Comparison of ENCODE assay signal across 8 cellular contexts in the genomic region with DNA sequence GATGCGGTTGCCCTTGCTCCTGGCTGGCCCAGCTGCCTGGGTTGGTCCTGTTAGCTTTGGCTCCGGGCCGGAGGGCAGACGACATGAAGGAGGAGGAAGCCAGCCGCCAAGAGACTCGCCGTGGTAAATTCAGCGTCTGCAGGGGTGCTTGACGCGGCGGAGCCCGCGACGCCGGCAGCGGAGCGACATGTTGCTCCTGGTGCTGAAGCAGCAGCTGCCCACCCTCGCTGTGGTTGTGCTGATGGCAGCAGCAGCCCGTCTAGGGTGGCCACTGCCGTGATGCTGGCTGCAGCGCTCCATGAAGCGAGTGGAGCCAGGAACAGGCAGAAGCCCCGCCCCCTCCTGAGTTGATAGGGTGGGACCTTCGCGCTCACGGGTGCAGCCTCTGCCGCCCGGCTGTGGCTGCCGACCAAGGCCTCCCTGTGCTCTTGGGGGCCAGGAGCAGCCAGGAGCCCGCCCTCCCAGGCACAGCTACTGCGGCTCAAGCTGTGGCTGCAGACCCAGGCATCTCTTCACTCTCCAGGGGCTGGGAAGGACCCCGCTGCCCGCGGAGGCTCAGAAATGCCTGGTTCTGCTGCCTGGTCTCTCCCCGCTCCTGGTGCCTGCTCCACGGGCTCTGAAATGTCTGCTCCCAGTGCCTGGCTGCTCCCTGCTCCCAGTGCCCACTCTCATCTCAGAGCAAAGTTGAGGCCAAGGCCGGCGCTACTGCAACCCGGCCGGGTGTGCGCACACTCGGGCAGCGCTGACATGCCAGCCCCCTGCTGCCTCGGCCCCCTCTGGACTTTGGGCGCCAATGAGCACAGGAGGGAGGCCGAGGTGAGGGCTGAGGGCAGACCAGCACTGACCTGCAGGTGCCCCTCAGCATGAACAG. TPM values are rescaled to one million over a fixed set of nuclear protein-coding genes. Genes with fewer than 3 reads are reported as not detected.
DNase-seq lines count a peak whose midpoint lies in the region; ATAC-seq, FAIRE-seq and TF ChIP-seq lines count a peak whose summit lies in the region.

No MANE protein-coding gene starts in this region.

- no peaks in the 10 kb centered on the region for H4K20me1 ChIP-seq in endothelial cell of umbilical vein (replicated peaks; ENCODE audit: control insufficient read depth, extremely low read depth, insufficient read depth, low read length)

- intact Hi-C loops in endothelial cell of umbilical vein (cut with micrococcal nuclease): loop anchor here (1.0 kb wide), 2 partner anchors 10 to 43 kb away; partner anchors contain the start of gene PGBD2

- DNase-seq in COR-L47 (lab: John Stamatoyannopoulos, UW) (peak; percentile 94), HT-29 (ENCODE audit: low spot score) (peak; percentile 83), NOMO-1 treated with DMSO at 0.1 percent for 48 hours (lab: John Stamatoyannopoulos, UW; ENCODE audit: unreplicated experiment) (peak; percentile 81), endothelial cell of umbilical vein (ENCODE audit: low read depth, low spot score) (peak; percentile 76), mucosa of gallbladder (ENCODE audit: low spot score) (peak; percentile 87)
- DNase-seq in activated CD8-positive, alpha-beta memory T cell treated with anti-CD3 and anti-CD28 coated beads, Interleukin-2, amount 50 U/mL, for 4 hours: peak; percentile 81
- peak; percentile 89 for DNase-seq in stimulated activated CD8-positive, alpha-beta memory T cell treated with anti-CD3 and anti-CD28 coated beads, Interleukin-4, amount 100 ng/mL, for 48 hours

- peak; percentile 63 for TF ChIP-seq POLR2A in endothelial cell of umbilical vein (IDR thresholded peaks at IDR 0.05; ENCODE audit: low read depth, low read length)

- H3K27ac ChIP-seq in endothelial cell of umbilical vein (ENCODE audit: insufficient read depth, low read depth, low read length): no peak overlapping the region

- H3K4me2 ChIP-seq in endothelial cell of umbilical vein (ENCODE audit: insufficient read depth, low read length): peak overlapping the region; percentile 50

- no peaks in the 10 kb centered on the region for H3K9me1 ChIP-seq in endothelial cell of umbilical vein (replicated peaks; ENCODE audit: control insufficient read depth, extremely low read depth, insufficient read depth, low read length)

- dilution Hi-C loops in endothelial cell of umbilical vein (cut with MboI; ENCODE audit: extremely low pct_ligation_motif_present, low sequenced_read_pairs): no loop called here

- H3K27me3 ChIP-seq in endothelial cell of umbilical vein (ENCODE audit: control insufficient read depth in 2 of 2, insufficient read depth in 2 of 2, low read length in 2 of 2): peaks cover 2 to 4% of the 10 kb centered on the region in 2 experiments

- peaks cover 2% of the 10 kb centered on the region for H3K79me2 ChIP-seq in endothelial cell of umbilical vein (ENCODE audit: control insufficient read depth, insufficient read depth, low read length)

- CTCF ChIA-PET in endothelial cell of umbilical vein (lab: Charles Lee): interaction anchor here (1.7 kb wide), 1 partner anchor 10 kb away, joined by 7 read pairs; no protein-coding TSS in a partner anchor

- peak overlapping the region; percentile 14 to 39 (median 31) for H3K4me3 ChIP-seq in endothelial cell of umbilical vein (replicated peaks in 1 of 3; ENCODE audit: insufficient read depth in 1 of 3, low read depth in 1 of 3, low read length in 3 of 3)

- POLR2A ChIA-PET in endothelial cell of umbilical vein (lab: Charles Lee): no interaction called here

- no peak for TF ChIP-seq CTCF in endothelial cell of umbilical vein (IDR thresholded peaks at IDR 0.05; ENCODE audit: extremely low read depth in 1 of 2, insufficient read depth in 1 of 2, low read depth in 1 of 2, low read length in 2 of 2)

- no TSS peak for BruUV-seq in endothelial cell of umbilical vein (replicated peaks; lab: Mats Ljungman, UMichigan)

- no peak overlapping the region for H3K9ac ChIP-seq in endothelial cell of umbilical vein (replicated peaks; ENCODE audit: extremely low read depth, insufficient read depth, low read length)

- ATAC-seq in GM21367 (IDR thresholded peaks at IDR 0.05; ENCODE audit: unreplicated experiment): peak; percentile 66

- peak overlapping the region; percentile 89 for H2AFZ ChIP-seq in endothelial cell of umbilical vein (ENCODE audit: low read depth, low read length)

- H3K36me3 ChIP-seq in endothelial cell of umbilical vein (ENCODE audit: control insufficient read depth in 2 of 2, extremely low read depth in 1 of 2, insufficient read depth in 2 of 2, low read length in 2 of 2): no peaks in the 10 kb centered on the region

- no peaks in the 10 kb centered on the region for H3K9me3 ChIP-seq in endothelial cell of umbilical vein (replicated peaks; ENCODE audit: control insufficient read depth, insufficient read depth, low read length)

- peak; percentile 74 for FAIRE-seq in endothelial cell of umbilical vein (lab: Jason Lieb, UNC)

- H3K4me1 ChIP-seq in endothelial cell of umbilical vein (ENCODE audit: control insufficient read depth, extremely low read depth, insufficient read depth, low read length): peaks cover 12% of the 10 kb centered on the region

TF ChIP-seq in endothelial cell of umbilical vein, 7 proteins besides CTCF, POLR2A, EP300 and RAD21:
- TF ChIP-seq MYC (IDR thresholded peaks at IDR 0.05; ENCODE audit: low read depth, low read length) (no peak), JUN (IDR thresholded peaks at IDR 0.05; ENCODE audit: borderline replicate concordance, insufficient read depth, insufficient read length, low read depth) (no peak), EZH2 (IDR thresholded peaks at IDR 0.05; ENCODE audit: borderline replicate concordance, low read depth, low read length, severe bottlenecking) (no peak), POLR2AphosphoS5 (IDR thresholded peaks at IDR 0.05; ENCODE audit: insufficient read depth, low read depth, low read length) (peak; percentile 55), FOS (IDR thresholded peaks at IDR 0.05; ENCODE audit: borderline replicate concordance, insufficient read depth, low read length) (no peak), GATA2 (IDR thresholded peaks at IDR 0.05; ENCODE audit: insufficient read depth, insufficient read length, low read depth, low read length) (no peak)
- TF ChIP-seq, protein P1, sequence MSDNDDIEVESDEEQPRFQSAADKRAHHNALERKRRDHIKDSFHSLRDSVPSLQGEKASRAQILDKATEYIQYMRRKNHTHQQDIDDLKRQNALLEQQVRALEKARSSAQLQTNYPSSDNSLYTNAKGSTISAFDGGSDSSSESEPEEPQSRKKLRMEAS (IDR thresholded peaks at IDR 0.05; ENCODE audit: insufficient read depth, insufficient read length): no peak
TF ChIP-seq in endothelial cell of umbilical vein: peak in this region for 1.

RNA-seq across cellular contexts. Expression of gene ZNF692, which starts 4.4 kb away (rescaled TPM):
- 57.9 and 58.0 TPM in 2 replicates for total RNA-seq in HT-29 (2014; rRNA removed; shearing (Covaris generic))
- 36.6 and 38.6 TPM in 2 replicates for total RNA-seq in endothelial cell of umbilical vein
- 32.6 and 33.6 TPM in 2 replicates for polyA plus RNA-seq in endothelial cell of umbilical vein
- polyA plus RNA-seq in endothelial cell of umbilical vein (2011; cell fraction: cytosol; rRNA removed): 16.3 and 22.5 TPM in 2 replicates
- polyA plus RNA-seq in endothelial cell of umbilical vein (2011; cell fraction: nucleus; rRNA removed): 241 TPM in 2 replicates
- 21.9 and 23.0 TPM in 2 replicates for polyA plus RNA-seq in endothelial cell of umbilical vein (2012)
- 13.2 and 18.1 TPM in 2 replicates for polyA minus RNA-seq in endothelial cell of umbilical vein
- 12.1 TPM for polyA minus RNA-seq in endothelial cell of umbilical vein (2011; cell fraction: cytosol; rRNA and poly(A)+ RNA removed)
- 17.5 and 21.1 TPM in 2 replicates for polyA minus RNA-seq in endothelial cell of umbilical vein (2011; cell fraction: nucleus; rRNA and poly(A)+ RNA removed)
- total RNA-seq in mucosa of gallbladder: 62.7 TPM

RNA-seq across cellular contexts. Expression of gene ZNF672, which starts 25.2 kb away (rescaled TPM):
- 36.0 and 37.7 TPM in 2 replicates for total RNA-seq in HT-29 (2014; rRNA removed; shearing (Covaris generic))
- 20.1 and 21.5 TPM in 2 replicates for total RNA-seq in endothelial cell of umbilical vein
- 29.6 and 30.6 TPM in 2 replicates for polyA plus RNA-seq in endothelial cell of umbilical vein
- 17.8 TPM in 2 replicates for polyA plus RNA-seq in endothelial cell of umbilical vein (2011; cell fraction: cytosol; rRNA removed)
- polyA plus RNA-seq in endothelial cell of umbilical vein (2011; cell fraction: nucleus; rRNA removed): 18.1 and 18.4 TPM in 2 replicates
- 9.1 and 9.4 TPM in 2 replicates for polyA plus RNA-seq in endothelial cell of umbilical vein (2012)
- polyA minus RNA-seq in endothelial cell of umbilical vein: 23.9 and 28.1 TPM in 2 replicates
- 33.8 TPM for polyA minus RNA-seq in endothelial cell of umbilical vein (2011; cell fraction: cytosol; rRNA and poly(A)+ RNA removed)
- polyA minus RNA-seq in endothelial cell of umbilical vein (2011; cell fraction: nucleus; rRNA and poly(A)+ RNA removed): 14.1 and 14.7 TPM in 2 replicates
- 41.6 TPM for total RNA-seq in mucosa of gallbladder

RNA-seq across cellular contexts. Expression of gene SH3BP5L, which starts 37.5 kb away (rescaled TPM):
- total RNA-seq in HT-29 (2014; rRNA removed; shearing (Covaris generic)): 23.4 and 23.5 TPM in 2 replicates
- 24.7 and 26.5 TPM in 2 replicates for total RNA-seq in endothelial cell of umbilical vein
- 22.9 and 24.7 TPM in 2 replicates for polyA plus RNA-seq in endothelial cell of umbilical vein
- 20.0 and 23.7 TPM in 2 replicates for polyA plus RNA-seq in endothelial cell of umbilical vein (2011; cell fraction: cytosol; rRNA removed)
- polyA plus RNA-seq in endothelial cell of umbilical vein (2011; cell fraction: nucleus; rRNA removed): 34.8 and 35.9 TPM in 2 replicates
- polyA plus RNA-seq in endothelial cell of umbilical vein (2012): 12.4 TPM in 2 replicates
- 23.0 and 29.6 TPM in 2 replicates for polyA minus RNA-seq in endothelial cell of umbilical vein
- 11.8 TPM for polyA minus RNA-seq in endothelial cell of umbilical vein (2011; cell fraction: cytosol; rRNA and poly(A)+ RNA removed)
- polyA minus RNA-seq in endothelial cell of umbilical vein (2011; cell fraction: nucleus; rRNA and poly(A)+ RNA removed): 24.3 and 29.0 TPM in 2 replicates
- 40.0 TPM for total RNA-seq in mucosa of gallbladder

RNA-seq across cellular contexts. Expression of gene PGBD2, which starts 42.8 kb away (rescaled TPM):
- 8.1 and 10.2 TPM in 2 replicates for total RNA-seq in HT-29 (2014; rRNA removed; shearing (Covaris generic))
- total RNA-seq in endothelial cell of umbilical vein: 5.2 and 5.9 TPM in 2 replicates
- 5.4 and 6.1 TPM in 2 replicates for polyA plus RNA-seq in endothelial cell of umbilical vein
- 4.9 and 5.2 TPM in 2 replicates for polyA plus RNA-seq in endothelial cell of umbilical vein (2011; cell fraction: cytosol; rRNA removed)
- 19.3 and 22.0 TPM in 2 replicates for polyA plus RNA-seq in endothelial cell of umbilical vein (2011; cell fraction: nucleus; rRNA removed)
- polyA plus RNA-seq in endothelial cell of umbilical vein (2012): 3.5 and 5.4 TPM in 2 replicates
- 9.1 and 13.1 TPM in 2 replicates for polyA minus RNA-seq in endothelial cell of umbilical vein
- polyA minus RNA-seq in endothelial cell of umbilical vein (2011; cell fraction: cytosol; rRNA and poly(A)+ RNA removed): 4.6 TPM
- 4.4 and 5.6 TPM in 2 replicates for polyA minus RNA-seq in endothelial cell of umbilical vein (2011; cell fraction: nucleus; rRNA and poly(A)+ RNA removed)
- total RNA-seq in mucosa of gallbladder: 16.9 TPM
